ENCODE assay signal across 1 cellular context in the genomic region with DNA sequence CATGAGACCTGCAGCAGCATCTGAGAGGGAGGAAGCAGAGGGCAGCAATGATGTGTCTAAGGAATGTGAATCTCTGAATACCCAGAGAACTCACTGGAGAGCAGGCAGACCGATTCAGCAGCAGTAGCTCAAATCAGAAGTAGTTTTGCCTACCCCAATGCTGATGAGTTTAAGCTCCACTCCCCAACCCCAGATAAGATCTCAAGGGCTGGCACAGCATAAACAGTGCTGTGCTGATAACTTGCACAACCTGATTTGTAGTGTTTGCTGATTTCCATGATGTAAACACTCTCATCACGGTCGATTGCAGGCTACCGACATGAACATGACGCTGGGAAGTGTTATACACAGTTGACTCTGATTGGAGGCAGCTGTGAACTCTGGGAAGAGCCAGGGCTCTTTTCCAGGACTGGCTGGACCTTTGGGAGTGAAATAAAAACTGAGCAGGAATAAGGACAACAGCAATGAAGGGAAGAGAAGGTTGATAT.
A peak's percentile ranks its signal among the peaks of the same experiment; 100 is the strongest.
TF ChIP-seq lines count a peak whose summit lies in the region.

No MANE protein-coding gene starts in this region.

TF ChIP-seq in HepG2, 621 proteins besides CTCF, POLR2A, EP300 and RAD21 (continued from another document and continues in another):
- TF ChIP-seq PATZ1 (CRISPR knock-in tag; IDR thresholded peaks at IDR 0.05) (no peak; the same call in 1 of the 2 replicates), NCOA1 (CRISPR knock-in tag; IDR thresholded peaks at IDR 0.05) (no peak), ZNF33A (CRISPR knock-in tag; IDR thresholded peaks at IDR 0.05; ENCODE audit: borderline replicate concordance) (no peak), ATF7-NPFF (CRISPR knock-in tag; IDR thresholded peaks at IDR 0.05; ENCODE audit: low read depth) (no peak), HMG20B (CRISPR knock-in tag; conservative IDR thresholded peaks at IDR 0.05) (0 out of 2 replicates have a peak, but pooled peaks have one; percentile 32), U2AF1 (optimal IDR thresholded peaks at IDR 0.05; ENCODE audit: low read depth, low read length) (no peak), ZNF713 (CRISPR knock-in tag; IDR thresholded peaks at IDR 0.05) (no peak), FOSL2 (CRISPR knock-in tag; IDR thresholded peaks at IDR 0.05) (peak; percentile 59), KLF16 (CRISPR knock-in tag; IDR thresholded peaks at IDR 0.05) (peak in 1 of 2 experiments; percentile 51; a peak in 1 of 4 replicates), CREM (IDR thresholded peaks at IDR 0.05) (no peak), CREM (CRISPR knock-in tag; IDR thresholded peaks at IDR 0.05) (no peak), HMG20A (CRISPR knock-in tag; IDR thresholded peaks at IDR 0.05; ENCODE audit: borderline replicate concordance) (peak; percentile 61; the same call in 1 of the 2 replicates), NONO (IDR thresholded peaks at IDR 0.05) (no peak), NONO (CRISPR knock-in tag; conservative IDR thresholded peaks at IDR 0.05) (0 out of 2 replicates have a peak, but pooled peaks have one; percentile 33), EHMT2 (IDR thresholded peaks at IDR 0.05; ENCODE audit: borderline replicate concordance, low read depth, low read length) (no peak), NFE2L1 (CRISPR knock-in tag; IDR thresholded peaks at IDR 0.05; ENCODE audit: borderline replicate concordance) (no peak), ARNT (IDR thresholded peaks at IDR 0.05) (no peak), ZNF878 (CRISPR knock-in tag; IDR thresholded peaks at IDR 0.05) (no peak), ZBTB2 (CRISPR knock-in tag; IDR thresholded peaks at IDR 0.05; ENCODE audit: low read depth) (no peak), ZBTB44 (CRISPR knock-in tag; IDR thresholded peaks at IDR 0.05) (no peak), RARG (CRISPR knock-in tag; IDR thresholded peaks at IDR 0.05; ENCODE audit: low read depth) (no peak), CREB1 (IDR thresholded peaks at IDR 0.05) (0 out of 2 replicates have a peak, but pooled peaks have one; percentile 8), CREB1 (CRISPR knock-in tag; IDR thresholded peaks at IDR 0.05) (no peak), SMAD9 (CRISPR knock-in tag; IDR thresholded peaks at IDR 0.05) (no peak), PHF5A (CRISPR knock-in tag; IDR thresholded peaks at IDR 0.05; ENCODE audit: low read depth, unreplicated experiment) (no peak), TARDBP (CRISPR knock-in tag; IDR thresholded peaks at IDR 0.05) (no peak), SMC3 (IDR thresholded peaks at IDR 0.05; ENCODE audit: low read length) (no peak), PHF21A (CRISPR knock-in tag; IDR thresholded peaks at IDR 0.05) (peak; percentile 27; the same call in 1 of the 2 replicates), ZNF12 (CRISPR knock-in tag; IDR thresholded peaks at IDR 0.05) (no peak), ATF3 (CRISPR knock-in tag; IDR thresholded peaks at IDR 0.05) (no peak), ZNF550 (CRISPR knock-in tag; IDR thresholded peaks at IDR 0.05; ENCODE audit: borderline replicate concordance) (no peak), THYN1 (CRISPR knock-in tag; IDR thresholded peaks at IDR 0.05; ENCODE audit: borderline replicate concordance, low read depth) (no peak), CENPBD1 (CRISPR knock-in tag; IDR thresholded peaks at IDR 0.05; ENCODE audit: borderline replicate concordance, low read depth) (no peak), MATR3 (CRISPR knock-in tag; IDR thresholded peaks at IDR 0.05) (no peak), ZNF251 (CRISPR knock-in tag; IDR thresholded peaks at IDR 0.05) (no peak)
- TF ChIP-seq, protein P1, sequence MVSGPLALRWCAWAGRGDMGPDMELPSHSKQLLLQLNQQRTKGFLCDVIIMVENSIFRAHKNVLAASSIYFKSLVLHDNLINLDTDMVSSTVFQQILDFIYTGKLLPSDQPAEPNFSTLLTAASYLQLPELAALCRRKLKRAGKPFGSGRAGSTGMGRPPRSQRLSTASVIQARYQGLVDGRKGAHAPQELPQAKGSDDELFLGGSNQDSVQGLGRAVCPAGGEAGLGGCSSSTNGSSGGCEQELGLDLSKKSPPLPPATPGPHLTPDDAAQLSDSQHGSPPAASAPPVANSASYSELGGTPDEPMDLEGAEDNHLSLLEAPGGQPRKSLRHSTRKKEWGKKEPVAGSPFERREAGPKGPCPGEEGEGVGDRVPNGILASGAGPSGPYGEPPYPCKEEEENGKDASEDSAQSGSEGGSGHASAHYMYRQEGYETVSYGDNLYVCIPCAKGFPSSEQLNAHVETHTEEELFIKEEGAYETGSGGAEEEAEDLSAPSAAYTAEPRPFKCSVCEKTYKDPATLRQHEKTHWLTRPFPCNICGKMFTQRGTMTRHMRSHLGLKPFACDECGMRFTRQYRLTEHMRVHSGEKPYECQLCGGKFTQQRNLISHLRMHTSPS (CRISPR knock-in tag; IDR thresholded peaks at IDR 0.05; ENCODE audit: low read depth): no peak
- TF ChIP-seq, protein P2, sequence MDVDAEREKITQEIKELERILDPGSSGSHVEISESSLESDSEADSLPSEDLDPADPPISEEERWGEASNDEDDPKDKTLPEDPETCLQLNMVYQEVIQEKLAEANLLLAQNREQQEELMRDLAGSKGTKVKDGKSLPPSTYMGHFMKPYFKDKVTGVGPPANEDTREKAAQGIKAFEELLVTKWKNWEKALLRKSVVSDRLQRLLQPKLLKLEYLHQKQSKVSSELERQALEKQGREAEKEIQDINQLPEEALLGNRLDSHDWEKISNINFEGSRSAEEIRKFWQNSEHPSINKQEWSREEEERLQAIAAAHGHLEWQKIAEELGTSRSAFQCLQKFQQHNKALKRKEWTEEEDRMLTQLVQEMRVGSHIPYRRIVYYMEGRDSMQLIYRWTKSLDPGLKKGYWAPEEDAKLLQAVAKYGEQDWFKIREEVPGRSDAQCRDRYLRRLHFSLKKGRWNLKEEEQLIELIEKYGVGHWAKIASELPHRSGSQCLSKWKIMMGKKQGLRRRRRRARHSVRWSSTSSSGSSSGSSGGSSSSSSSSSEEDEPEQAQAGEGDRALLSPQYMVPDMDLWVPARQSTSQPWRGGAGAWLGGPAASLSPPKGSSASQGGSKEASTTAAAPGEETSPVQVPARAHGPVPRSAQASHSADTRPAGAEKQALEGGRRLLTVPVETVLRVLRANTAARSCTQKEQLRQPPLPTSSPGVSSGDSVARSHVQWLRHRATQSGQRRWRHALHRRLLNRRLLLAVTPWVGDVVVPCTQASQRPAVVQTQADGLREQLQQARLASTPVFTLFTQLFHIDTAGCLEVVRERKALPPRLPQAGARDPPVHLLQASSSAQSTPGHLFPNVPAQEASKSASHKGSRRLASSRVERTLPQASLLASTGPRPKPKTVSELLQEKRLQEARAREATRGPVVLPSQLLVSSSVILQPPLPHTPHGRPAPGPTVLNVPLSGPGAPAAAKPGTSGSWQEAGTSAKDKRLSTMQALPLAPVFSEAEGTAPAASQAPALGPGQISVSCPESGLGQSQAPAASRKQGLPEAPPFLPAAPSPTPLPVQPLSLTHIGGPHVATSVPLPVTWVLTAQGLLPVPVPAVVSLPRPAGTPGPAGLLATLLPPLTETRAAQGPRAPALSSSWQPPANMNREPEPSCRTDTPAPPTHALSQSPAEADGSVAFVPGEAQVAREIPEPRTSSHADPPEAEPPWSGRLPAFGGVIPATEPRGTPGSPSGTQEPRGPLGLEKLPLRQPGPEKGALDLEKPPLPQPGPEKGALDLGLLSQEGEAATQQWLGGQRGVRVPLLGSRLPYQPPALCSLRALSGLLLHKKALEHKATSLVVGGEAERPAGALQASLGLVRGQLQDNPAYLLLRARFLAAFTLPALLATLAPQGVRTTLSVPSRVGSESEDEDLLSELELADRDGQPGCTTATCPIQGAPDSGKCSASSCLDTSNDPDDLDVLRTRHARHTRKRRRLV (CRISPR knock-in tag; IDR thresholded peaks at IDR 0.05): no peak
- TF ChIP-seq, protein P3, sequence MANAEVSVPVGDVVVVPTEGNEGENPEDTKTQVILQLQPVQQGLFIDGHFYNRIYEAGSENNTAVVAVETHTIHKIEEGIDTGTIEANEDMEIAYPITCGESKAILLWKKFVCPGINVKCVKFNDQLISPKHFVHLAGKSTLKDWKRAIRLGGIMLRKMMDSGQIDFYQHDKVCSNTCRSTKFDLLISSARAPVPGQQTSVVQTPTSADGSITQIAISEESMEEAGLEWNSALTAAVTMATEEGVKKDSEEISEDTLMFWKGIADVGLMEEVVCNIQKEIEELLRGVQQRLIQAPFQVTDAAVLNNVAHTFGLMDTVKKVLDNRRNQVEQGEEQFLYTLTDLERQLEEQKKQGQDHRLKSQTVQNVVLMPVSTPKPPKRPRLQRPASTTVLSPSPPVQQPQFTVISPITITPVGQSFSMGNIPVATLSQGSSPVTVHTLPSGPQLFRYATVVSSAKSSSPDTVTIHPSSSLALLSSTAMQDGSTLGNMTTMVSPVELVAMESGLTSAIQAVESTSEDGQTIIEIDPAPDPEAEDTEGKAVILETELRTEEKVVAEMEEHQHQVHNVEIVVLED (CRISPR knock-in tag; IDR thresholded peaks at IDR 0.05; ENCODE audit: borderline replicate concordance): no peak
- TF ChIP-seq, protein P4, sequence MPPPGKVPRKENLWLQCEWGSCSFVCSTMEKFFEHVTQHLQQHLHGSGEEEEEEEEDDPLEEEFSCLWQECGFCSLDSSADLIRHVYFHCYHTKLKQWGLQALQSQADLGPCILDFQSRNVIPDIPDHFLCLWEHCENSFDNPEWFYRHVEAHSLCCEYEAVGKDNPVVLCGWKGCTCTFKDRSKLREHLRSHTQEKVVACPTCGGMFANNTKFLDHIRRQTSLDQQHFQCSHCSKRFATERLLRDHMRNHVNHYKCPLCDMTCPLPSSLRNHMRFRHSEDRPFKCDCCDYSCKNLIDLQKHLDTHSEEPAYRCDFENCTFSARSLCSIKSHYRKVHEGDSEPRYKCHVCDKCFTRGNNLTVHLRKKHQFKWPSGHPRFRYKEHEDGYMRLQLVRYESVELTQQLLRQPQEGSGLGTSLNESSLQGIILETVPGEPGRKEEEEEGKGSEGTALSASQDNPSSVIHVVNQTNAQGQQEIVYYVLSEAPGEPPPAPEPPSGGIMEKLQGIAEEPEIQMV (CRISPR knock-in tag; IDR thresholded peaks at IDR 0.05; ENCODE audit: low read depth): no peak
- TF ChIP-seq, protein P5, sequence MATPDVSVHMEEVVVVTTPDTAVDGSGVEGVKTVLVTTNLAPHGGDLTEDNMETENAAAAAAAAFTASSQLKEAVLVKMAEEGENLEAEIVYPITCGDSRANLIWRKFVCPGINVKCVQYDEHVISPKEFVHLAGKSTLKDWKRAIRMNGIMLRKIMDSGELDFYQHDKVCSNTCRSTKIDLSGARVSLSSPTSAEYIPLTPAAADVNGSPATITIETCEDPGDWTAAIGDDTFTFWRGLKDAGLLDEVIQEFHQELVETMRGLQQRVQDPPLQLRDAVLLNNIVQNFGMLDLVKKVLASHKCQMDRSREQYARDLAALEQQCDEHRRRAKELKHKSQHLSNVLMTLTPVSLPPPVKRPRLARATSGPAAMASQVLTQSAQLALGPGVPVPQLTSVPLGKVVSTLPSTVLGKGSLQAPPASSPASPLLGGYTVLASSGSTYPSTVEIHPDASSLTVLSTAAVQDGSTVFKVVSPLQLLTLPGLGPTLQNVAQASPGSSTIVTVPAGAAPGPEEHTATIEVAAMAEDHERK (CRISPR knock-in tag; IDR thresholded peaks at IDR 0.05; ENCODE audit: low read depth): no peak
